Comparison of ENCODE assay signal across 1 cellular context in genomic region chr12:108613548-108613947, GRCh38.
TF ChIP-seq lines count a peak whose summit lies in the region.

No MANE protein-coding gene starts in this region.

TF ChIP-seq in HCT116, 20 proteins besides CTCF, POLR2A, EP300 and RAD21 (continued from another document):
- TF ChIP-seq REST (IDR thresholded peaks at IDR 0.05; ENCODE audit: low read depth) (no peak), SIN3A (IDR thresholded peaks at IDR 0.05; ENCODE audit: low read depth) (no peak), ATF3 (IDR thresholded peaks at IDR 0.05) (no peak), ZBTB33 (IDR thresholded peaks at IDR 0.05; ENCODE audit: extremely low read depth, insufficient replicate concordance, low read length) (no peak), SRF (IDR thresholded peaks at IDR 0.05; ENCODE audit: low read depth) (no peak), FOSL1 (IDR thresholded peaks at IDR 0.05; ENCODE audit: low read depth) (no peak), ZNF274 (IDR thresholded peaks at IDR 0.05; ENCODE audit: low read depth, low read length) (no peak), EZH2 (IDR thresholded peaks at IDR 0.05) (no peak), CEBPB (IDR thresholded peaks at IDR 0.05; ENCODE audit: low read depth) (no peak)
